25 cellular contexts compared by ENCODE assay signal in the genomic region with DNA sequence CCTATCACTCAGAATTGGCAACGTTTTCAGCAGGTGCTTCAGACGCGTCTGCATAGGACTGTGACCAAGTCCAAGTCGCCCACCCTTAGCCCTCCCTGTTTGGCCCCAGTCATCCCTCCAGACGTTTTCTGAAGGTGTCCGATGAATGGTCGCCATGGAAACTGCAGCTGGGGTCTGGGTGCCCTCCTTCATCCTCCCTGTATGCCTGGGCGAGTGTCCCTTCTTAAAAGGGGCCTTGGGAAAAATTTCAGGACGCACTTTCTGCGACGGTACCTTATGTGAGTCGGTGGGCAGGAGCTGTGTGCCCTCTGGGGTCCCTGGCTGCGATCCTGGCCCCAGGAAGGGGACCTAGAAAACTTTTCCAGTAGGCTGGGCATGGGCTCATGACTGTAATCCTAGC.
"Had no signal": no experiment of that assay in that cellular context is flagged by ENCODE, and none has a peak within 500 bp of the region (broad histone marks: within the 10 kb centered on the region; RNA-seq: fewer than 3 reads in every experiment).

No MANE protein-coding gene starts in this region.

- H3K27me3 ChIP-seq: esophagus muscularis mucosa, foreskin keratinocyte, left lung, neural progenitor cell, stomach, thyroid gland, vagina had no signal

- H3K9me3 ChIP-seq: esophagus muscularis mucosa, left lung, stomach, thyroid gland, vagina had no signal

- H3K4me3 Mint-ChIP-seq: nephron; neural progenitor cell; stimulated activated effector memory CD8-positive, alpha-beta T cell treated with anti-CD3 and anti-CD28 coated beads, Interleukin-12 subunit alpha, Interleukin-12 subunit beta, amount 100 ng/mL, for 72 hours had no signal

- FAIRE-seq: endothelial cell of umbilical vein had no signal

- H3K9ac ChIP-seq: neural progenitor cell, parathyroid adenoma had no signal

- H3K9me3 Mint-ChIP-seq: naive thymus-derived CD4-positive, alpha-beta T cell; nephron; stimulated activated effector memory CD8-positive, alpha-beta T cell treated with anti-CD3 and anti-CD28 coated beads, Interleukin-12 subunit alpha, Interleukin-12 subunit beta, amount 100 ng/mL, for 72 hours had no signal

- H3K27ac Mint-ChIP-seq: naive thymus-derived CD4-positive, alpha-beta T cell; nephron; neural progenitor cell; progenitor cell of endocrine pancreas had no signal

- H3K36me3 ChIP-seq: esophagus muscularis mucosa, neural progenitor cell, thyroid gland, vagina had no signal

- H2AFZ ChIP-seq: neural progenitor cell, parathyroid adenoma had no signal

- DNase-seq: dermis blood vessel endothelial cell; effector memory CD4-positive, alpha-beta T cell; foreskin keratinocyte; left cardiac atrium; mesendoderm; midbrain; naive thymus-derived CD4-positive, alpha-beta T cell; stimulated activated CD4-positive, alpha-beta T cell treated with anti-CD3 and anti-CD28 coated beads, Interleukin-2, amount 100 ng/mL, for 24 hours; stimulated activated CD4-positive, alpha-beta T cell treated with anti-CD3 and anti-CD28 coated beads, Interleukin-4, amount 100 ng/mL, for 24 hours; stimulated activated naive CD4-positive, alpha-beta T cell treated with Interleukin-2 at 50 U/mL for 16 hours; stomach; thyroid gland; trophoblast cell had no signal

- H3K4me3 ChIP-seq: coronary artery, esophagus muscularis mucosa, left lung, neural progenitor cell, smooth muscle cell, stomach, thyroid gland, vagina had no signal

- H3K27ac ChIP-seq: coronary artery, esophagus muscularis mucosa, foreskin keratinocyte, left lung, neural progenitor cell, parathyroid adenoma, stomach, thyroid gland, vagina had no signal

- H3K4me2 ChIP-seq: neural progenitor cell, smooth muscle cell had no signal

- H3K4me1 ChIP-seq: foreskin keratinocyte, neural progenitor cell had no signal

- ATAC-seq: foreskin keratinocyte; left cardiac atrium; left lung; naive thymus-derived CD4-positive, alpha-beta T cell; sciatic nerve; stimulated activated effector memory CD8-positive, alpha-beta T cell treated with anti-CD3 and anti-CD28 coated beads, Interleukin-12 subunit alpha, Interleukin-12 subunit beta, amount 100 ng/mL, for 72 hours had no signal

- H3K27me3 Mint-ChIP-seq: naive thymus-derived CD4-positive, alpha-beta T cell had no signal
